Comparison of ENCODE assay signal across 13 cellular contexts in the genomic region with DNA sequence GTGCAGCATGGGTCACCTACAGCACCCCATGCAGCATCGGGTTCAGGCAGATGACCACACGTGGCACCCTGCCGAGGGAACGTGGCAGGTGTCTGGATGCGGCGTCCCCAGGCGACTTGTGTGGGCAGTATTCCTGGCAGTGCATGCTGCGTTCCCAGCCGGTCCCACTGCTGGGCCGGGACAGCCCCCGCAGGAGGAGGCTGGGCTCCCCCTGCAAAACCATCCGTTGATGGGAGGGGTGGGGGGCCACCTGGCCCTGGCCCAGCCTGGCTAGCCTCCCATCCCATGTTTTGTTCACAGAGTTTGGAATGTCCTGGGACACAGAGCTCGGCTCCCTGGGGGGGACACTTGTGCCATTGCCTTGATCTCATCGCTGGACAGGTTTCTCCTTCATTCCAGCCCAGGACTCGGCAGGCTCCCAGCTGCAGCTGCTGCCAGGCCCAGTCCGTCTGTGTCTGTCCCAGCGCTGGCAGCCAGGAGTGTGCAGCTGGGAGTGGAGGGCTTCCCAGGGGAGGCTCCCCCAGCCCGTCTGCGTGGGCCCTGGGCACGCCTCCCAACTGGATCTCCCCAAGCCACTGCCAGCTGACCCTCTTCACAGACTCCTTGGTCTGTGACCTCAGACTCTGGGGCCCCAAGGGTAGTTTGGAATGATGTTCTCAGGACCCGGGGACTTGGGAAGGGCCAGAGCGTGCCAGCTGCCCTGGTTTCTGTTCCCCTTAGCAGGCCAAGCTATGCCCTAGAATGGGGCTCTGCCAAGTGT. TPM values are rescaled to one million over a fixed set of nuclear protein-coding genes. Genes with fewer than 3 reads are reported as not detected.
DNase-seq lines count a peak whose midpoint lies in the region; ATAC-seq and TF ChIP-seq lines count a peak whose summit lies in the region.
"Had no signal": no experiment of that assay in that cellular context is flagged by ENCODE, and none has a peak within 500 bp of the region (broad histone marks: within the 10 kb centered on the region; RNA-seq: fewer than 3 reads in every experiment).

No MANE protein-coding gene starts in this region.

- H3K27ac Mint-ChIP-seq in GM23338: no peak overlapping the region

- no peak for TF ChIP-seq EP300 in gastroesophageal sphincter (IDR thresholded peaks at IDR 0.05)

- H3K4me1 Mint-ChIP-seq in GM23338: peaks cover 3% of the 10 kb centered on the region

- peaks cover 44% of the 10 kb centered on the region for H3K4me1 ChIP-seq in ACC112 (ENCODE audit: control insufficient read depth, insufficient read depth, low read length, unreplicated experiment)
- peaks cover 0 to 54% (median 19%) of the 10 kb centered on the region in 3 donors for H3K4me1 ChIP-seq in gastroesophageal sphincter
- H3K4me1 ChIP-seq in GM23338 (ENCODE audit: insufficient read depth): no peaks in the 10 kb centered on the region

- H3K27me3 Mint-ChIP-seq in GM23338 (ENCODE audit: insufficient read depth, low read depth, poor library complexity): peaks cover 18% of the 10 kb centered on the region

- H2AFZ ChIP-seq in ACC112 (ENCODE audit: low read length, unreplicated experiment) (no peak overlapping the region), GM23338 (no peak overlapping the region)

- H3K9me3 ChIP-seq in gastroesophageal sphincter: peaks cover 0 to 11% (median 0%) of the 10 kb centered on the region in 3 donors

- DNase-seq in NCI-H69 (lab: John Stamatoyannopoulos, UW) (peak; percentile 30), pons (ENCODE audit: low spot score) (peak; percentile 8), dermis blood vessel endothelial cell (no peak), GM23338 (ENCODE audit: low spot score) (no peak), COR-L47 (lab: John Stamatoyannopoulos, UW) (no peak)
- no peak for DNase-seq in activated CD4-positive, alpha-beta T cell treated with anti-CD3 and anti-CD28 coated beads for 4 hours
- DNase-seq: activated T-cell treated with anti-CD3 and anti-CD28 coated beads, Interleukin-2, amount 50 U/mL, for 1 hour; NCI-H1930; WERI-Rb-1 had no signal

- H3K36me3 ChIP-seq in ACC112 (ENCODE audit: insufficient read depth, low read length) (no peaks in the 10 kb centered on the region), gastroesophageal sphincter (no peaks in the 10 kb centered on the region), GM23338 (ENCODE audit: insufficient read depth) (no peaks in the 10 kb centered on the region)
- H3K36me3 ChIP-seq: WERI-Rb-1 had no signal

- H3F3A ChIP-seq in GM23338 (replicated peaks; ENCODE audit: low read depth): no peaks in the 10 kb centered on the region

- TF ChIP-seq CTCF in gastroesophageal sphincter (IDR thresholded peaks at IDR 0.05) (peak in 1 of 4 experiments; percentile 23), GM23338 (conservative IDR thresholded peaks at IDR 0.05; ENCODE audit: low read depth in 2 of 2) (no peak)

- 17% methylated on average over 3 of the region's 22 CpGs; no CpG with 5 or more reads in 1 of the 2 donors for WGBS in gastroesophageal sphincter (ENCODE audit: low coverage in 1 of 2), 2 donors

- no peak overlapping the region for H3K4me2 ChIP-seq in GM23338

- no peak overlapping the region for H3K4me3 Mint-ChIP-seq in GM23338

- peak overlapping the region; percentile 89; the same call in 1 of the 2 replicates for H3K27ac ChIP-seq in ACC112 (ENCODE audit: low read depth, low read length)
- peak overlapping the region in 3 of 4 donors; percentile 57 to 74 (median 71) for H3K27ac ChIP-seq in gastroesophageal sphincter
- H3K27ac ChIP-seq in GM23338 (ENCODE audit: low read depth): no peak overlapping the region
- H3K27ac ChIP-seq: WERI-Rb-1 had no signal

- no peaks in the 10 kb centered on the region for H4K20me1 ChIP-seq in GM23338 (replicated peaks; ENCODE audit: insufficient read depth)

- peaks cover 8% of the 10 kb centered on the region; the same call in 2 of the 3 replicates for H3K36me3 Mint-ChIP-seq in GM23338 (ENCODE audit: low read depth)

- no peak overlapping the region for H3K4me3 ChIP-seq in ACC112 (ENCODE audit: low read depth, low read length)
- H3K4me3 ChIP-seq in gastroesophageal sphincter: no peak overlapping the region
- no peak overlapping the region for H3K4me3 ChIP-seq in GM23338

- peaks cover 21% of the 10 kb centered on the region for H3K9me3 Mint-ChIP-seq in GM23338

- no peak for TF ChIP-seq POLR2A in gastroesophageal sphincter (IDR thresholded peaks at IDR 0.05)

- no peaks in the 10 kb centered on the region for H3K9me2 ChIP-seq in GM23338 (ENCODE audit: insufficient read depth)

- ATAC-seq in gastroesophageal sphincter (peak; percentile 65), GM23338 (no peak)
- ATAC-seq: Panc1 had no signal

- H3K79me2 ChIP-seq in ACC112 (ENCODE audit: control insufficient read depth, insufficient read depth, low read length, unreplicated experiment) (no peaks in the 10 kb centered on the region), GM23338 (replicated peaks; ENCODE audit: insufficient read depth) (no peaks in the 10 kb centered on the region)

- H3K27me3 ChIP-seq in ACC112 (ENCODE audit: insufficient read depth, low read length) (no peaks in the 10 kb centered on the region), gastroesophageal sphincter (no peaks in the 10 kb centered on the region), GM23338 (ENCODE audit: insufficient read depth) (no peaks in the 10 kb centered on the region)

TF ChIP-seq in GM23338, 12 proteins besides CTCF, POLR2A, EP300 and RAD21 (continues in another document):
- TF ChIP-seq, protein P1, sequence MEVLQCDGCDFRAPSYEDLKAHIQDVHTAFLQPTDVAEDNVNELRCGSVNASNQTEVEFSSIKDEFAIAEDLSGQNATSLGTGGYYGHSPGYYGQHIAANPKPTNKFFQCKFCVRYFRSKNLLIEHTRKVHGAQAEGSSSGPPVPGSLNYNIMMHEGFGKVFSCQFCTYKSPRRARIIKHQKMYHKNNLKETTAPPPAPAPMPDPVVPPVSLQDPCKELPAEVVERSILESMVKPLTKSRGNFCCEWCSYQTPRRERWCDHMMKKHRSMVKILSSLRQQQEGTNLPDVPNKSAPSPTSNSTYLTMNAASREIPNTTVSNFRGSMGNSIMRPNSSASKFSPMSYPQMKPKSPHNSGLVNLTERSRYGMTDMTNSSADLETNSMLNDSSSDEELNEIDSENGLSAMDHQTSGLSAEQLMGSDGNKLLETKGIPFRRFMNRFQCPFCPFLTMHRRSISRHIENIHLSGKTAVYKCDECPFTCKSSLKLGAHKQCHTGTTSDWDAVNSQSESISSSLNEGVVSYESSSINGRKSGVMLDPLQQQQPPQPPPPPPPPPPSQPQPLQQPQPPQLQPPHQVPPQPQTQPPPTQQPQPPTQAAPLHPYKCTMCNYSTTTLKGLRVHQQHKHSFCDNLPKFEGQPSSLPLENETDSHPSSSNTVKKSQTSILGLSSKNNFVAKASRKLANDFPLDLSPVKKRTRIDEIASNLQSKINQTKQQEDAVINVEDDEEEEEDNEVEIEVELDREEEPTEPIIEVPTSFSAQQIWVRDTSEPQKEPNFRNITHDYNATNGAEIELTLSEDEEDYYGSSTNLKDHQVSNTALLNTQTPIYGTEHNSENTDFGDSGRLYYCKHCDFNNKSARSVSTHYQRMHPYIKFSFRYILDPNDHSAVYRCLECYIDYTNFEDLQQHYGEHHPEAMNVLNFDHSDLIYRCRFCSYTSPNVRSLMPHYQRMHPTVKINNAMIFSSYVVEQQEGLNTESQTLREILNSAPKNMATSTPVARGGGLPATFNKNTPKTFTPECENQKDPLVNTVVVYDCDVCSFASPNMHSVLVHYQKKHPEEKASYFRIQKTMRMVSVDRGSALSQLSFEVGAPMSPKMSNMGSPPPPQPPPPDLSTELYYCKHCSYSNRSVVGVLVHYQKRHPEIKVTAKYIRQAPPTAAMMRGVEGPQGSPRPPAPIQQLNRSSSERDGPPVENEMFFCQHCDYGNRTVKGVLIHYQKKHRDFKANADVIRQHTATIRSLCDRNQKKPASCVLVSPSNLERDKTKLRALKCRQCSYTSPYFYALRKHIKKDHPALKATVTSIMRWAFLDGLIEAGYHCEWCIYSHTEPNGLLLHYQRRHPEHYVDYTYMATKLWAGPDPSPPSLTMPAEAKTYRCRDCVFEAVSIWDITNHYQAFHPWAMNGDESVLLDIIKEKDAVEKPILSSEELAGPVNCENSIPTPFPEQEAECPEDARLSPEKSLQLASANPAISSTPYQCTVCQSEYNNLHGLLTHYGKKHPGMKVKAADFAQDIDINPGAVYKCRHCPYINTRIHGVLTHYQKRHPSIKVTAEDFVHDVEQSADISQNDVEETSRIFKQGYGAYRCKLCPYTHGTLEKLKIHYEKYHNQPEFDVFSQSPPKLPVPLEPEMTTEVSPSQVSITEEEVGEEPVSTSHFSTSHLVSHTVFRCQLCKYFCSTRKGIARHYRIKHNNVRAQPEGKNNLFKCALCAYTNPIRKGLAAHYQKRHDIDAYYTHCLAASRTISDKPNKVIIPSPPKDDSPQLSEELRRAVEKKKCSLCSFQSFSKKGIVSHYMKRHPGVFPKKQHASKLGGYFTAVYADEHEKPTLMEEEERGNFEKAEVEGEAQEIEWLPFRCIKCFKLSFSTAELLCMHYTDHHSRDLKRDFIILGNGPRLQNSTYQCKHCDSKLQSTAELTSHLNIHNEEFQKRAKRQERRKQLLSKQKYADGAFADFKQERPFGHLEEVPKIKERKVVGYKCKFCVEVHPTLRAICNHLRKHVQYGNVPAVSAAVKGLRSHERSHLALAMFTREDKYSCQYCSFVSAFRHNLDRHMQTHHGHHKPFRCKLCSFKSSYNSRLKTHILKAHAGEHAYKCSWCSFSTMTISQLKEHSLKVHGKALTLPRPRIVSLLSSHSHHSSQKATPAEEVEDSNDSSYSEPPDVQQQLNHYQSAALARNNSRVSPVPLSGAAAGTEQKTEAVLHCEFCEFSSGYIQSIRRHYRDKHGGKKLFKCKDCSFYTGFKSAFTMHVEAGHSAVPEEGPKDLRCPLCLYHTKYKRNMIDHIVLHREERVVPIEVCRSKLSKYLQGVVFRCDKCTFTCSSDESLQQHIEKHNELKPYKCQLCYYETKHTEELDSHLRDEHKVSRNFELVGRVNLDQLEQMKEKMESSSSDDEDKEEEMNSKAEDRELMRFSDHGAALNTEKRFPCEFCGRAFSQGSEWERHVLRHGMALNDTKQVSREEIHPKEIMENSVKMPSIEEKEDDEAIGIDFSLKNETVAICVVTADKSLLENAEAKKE (CRISPR knock-in tag; IDR thresholded peaks at IDR 0.05): no peak

RNA-seq across cellular contexts. Expression of a gene that starts 32.6 kb away (rescaled TPM):
- total RNA-seq in gastroesophageal sphincter (not detected), dermis blood vessel endothelial cell (not detected in 2 replicates)
- not detected in 2 replicates for total RNA-seq in GM23338 (2014; rRNA removed; shearing (Covaris generic))
- not detected in 2 replicates for polyA plus RNA-seq in GM23338 (2016; fragmentation: Nextera tagmentation; extraction: Ambion mirVana)
- total RNA-seq: lung microvascular endothelial cell had no signal

RNA-seq across cellular contexts. Expression of a gene that starts 51.2 kb away (rescaled TPM):
- total RNA-seq in gastroesophageal sphincter (1 to 10 TPM in 3 of 4 donors, under 1 TPM in 1; 0.93 to 7.8 (median 3.5) TPM), dermis blood vessel endothelial cell (0.70 and 3.2 TPM in 2 replicates)
- 5.9 and 11.0 TPM in 2 replicates for total RNA-seq in GM23338 (2014; rRNA removed; shearing (Covaris generic))
- polyA plus RNA-seq in GM23338 (2016; fragmentation: Nextera tagmentation; extraction: Ambion mirVana): 7.2 and 10.1 TPM in 2 replicates

Comparison
In these comparisons a context has a peak if more than half of its experiments do, and no peak if none do; other contexts are left out.
1. DNase-seq: peak in NCI-H69 (single experiment) and pons (single experiment); none in dermis blood vessel endothelial cell (single experiment), GM23338 (single experiment), activated CD4-positive, alpha-beta T cell treated with anti-CD3 and anti-CD28 coated beads for 4 hours (0 of 2) and COR-L47 (single experiment).